Comparison of ENCODE assay signal across 9 cellular contexts in genomic region chr3:194046995-194047681, GRCh38.
A peak's percentile ranks its signal among the peaks of the same experiment; 100 is the strongest.
DNase-seq lines count a peak whose midpoint lies in the region; ATAC-seq and TF ChIP-seq lines count a peak whose summit lies in the region.
"Had no signal": no experiment of that assay in that cellular context is flagged by ENCODE, and none has a peak within 500 bp of the region (broad histone marks: within the 10 kb centered on the region; RNA-seq: fewer than 3 reads in every experiment).

No MANE protein-coding gene starts in this region.

- H3K27ac ChIP-seq in spleen = peak overlapping the region in 6 of 8 donors; percentile 35 to 78 (median 66)
- H3K27ac ChIP-seq in trophoblast cell (ENCODE audit: low read depth, low read length) = no peak overlapping the region

- peaks cover 6 to 20% (median 17%) of the 10 kb centered on the region in 6 donors for H3K4me1 ChIP-seq in spleen
- H3K4me1 ChIP-seq in trophoblast cell (ENCODE audit: control insufficient read depth in 1 of 2, insufficient read depth in 2 of 2, low read length in 2 of 2) = no peaks in the 10 kb centered on the region

- H4K8ac ChIP-seq in trophoblast cell (ENCODE audit: low read depth, low read length) = no peak overlapping the region

- no peak overlapping the region for H2BK120ac ChIP-seq in trophoblast cell (ENCODE audit: insufficient read depth, low read length, poor library complexity)

- H3K4me3 ChIP-seq in spleen (no peak overlapping the region), H7 (ENCODE audit: insufficient read depth, low read depth, low read length) (no peak overlapping the region), trophoblast cell (ENCODE audit: low read depth, low read length) (no peak overlapping the region)

- no peak overlapping the region for H3K14ac ChIP-seq in trophoblast cell (ENCODE audit: low read length)

- DNase-seq in NCI-H2107 (lab: John Stamatoyannopoulos, UW) (peak; percentile 64), head of caudate nucleus (peak; percentile 26 to 83 (median 64)), spleen (peak; percentile 86), cerebellum (ENCODE audit: low spot score) (no peak), H7 (no peak), trophoblast cell (no peak)
- DNase-seq: effector CD8-positive, alpha-beta T cell had no signal

- intact Hi-C loops in head of caudate nucleus (cut with DNase I) = no loop called here
- intact Hi-C loops in spleen (cut with DNase I; ENCODE audit: low total_unique reads) = no loop called here

- no peaks in the 10 kb centered on the region for H3K79me2 ChIP-seq in trophoblast cell (ENCODE audit: control insufficient read depth, insufficient read depth, low read length, poor library complexity)

- H3K18ac ChIP-seq in trophoblast cell (ENCODE audit: low read length) = no peak overlapping the region

- ATAC-seq in GM19395 (IDR thresholded peaks at IDR 0.05; ENCODE audit: unreplicated experiment) (peak; percentile 54), GM21825 (IDR thresholded peaks at IDR 0.05; ENCODE audit: unreplicated experiment) (no peak)

- 2 to 15% (median 9%) methylated on average over 4 of the region's 4 CpGs for WGBS in spleen, 5 donors
- WGBS in trophoblast cell (ENCODE audit: extremely low coverage, insufficient coverage, insufficient read length) = no CpG with 5 or more reads among the region's 4 CpGs

- no peaks in the 10 kb centered on the region for H3K36me3 ChIP-seq in spleen
- no peaks in the 10 kb centered on the region for H3K36me3 ChIP-seq in H7 (replicated peaks; ENCODE audit: control insufficient read depth, insufficient read depth, low read length)
- no peaks in the 10 kb centered on the region for H3K36me3 ChIP-seq in trophoblast cell (ENCODE audit: control insufficient read depth in 1 of 2, insufficient read depth in 2 of 2, low read length in 2 of 2)

- no peak overlapping the region for H3K9ac ChIP-seq in trophoblast cell (ENCODE audit: low read length)

- H3K27me3 ChIP-seq in spleen (replicated peaks in 1 of 7) (no peaks in the 10 kb centered on the region), H7 (ENCODE audit: control insufficient read depth, insufficient read depth, low read length) (no peaks in the 10 kb centered on the region), trophoblast cell (ENCODE audit: insufficient read depth, low read length) (peaks cover 2% of the 10 kb centered on the region)

- peaks cover 6 to 22% (median 17%) of the 10 kb centered on the region in 8 donors for H3K9me3 ChIP-seq in spleen
- H3K9me3 ChIP-seq in trophoblast cell (ENCODE audit: insufficient read depth, low read depth, low read length) = peaks cover 7% of the 10 kb centered on the region

- no peak overlapping the region for H4K12ac ChIP-seq in trophoblast cell (ENCODE audit: low read depth, low read length)

- H3K23ac ChIP-seq in trophoblast cell (ENCODE audit: low read length) = no peak overlapping the region

- no peaks in the 10 kb centered on the region for H3K79me1 ChIP-seq in trophoblast cell (ENCODE audit: low read length)

- TF ChIP-seq CTCF in spleen (IDR thresholded peaks at IDR 0.05 in 8 of 11, conservative IDR thresholded peaks at IDR 0.05 in 3 of 11) = no peak

- H3K4ac ChIP-seq in trophoblast cell (ENCODE audit: low read depth, low read length) = no peak overlapping the region

- no peak overlapping the region for H2AK5ac ChIP-seq in trophoblast cell (ENCODE audit: low read length)

- no peak overlapping the region for H2AFZ ChIP-seq in trophoblast cell (ENCODE audit: insufficient read depth, low read length, poor library complexity)

- TF ChIP-seq POLR2A in spleen (IDR thresholded peaks at IDR 0.05) = no peak

- H2BK12ac ChIP-seq in trophoblast cell (ENCODE audit: low read length) = no peak overlapping the region

- H2BK5ac ChIP-seq in trophoblast cell (ENCODE audit: low read depth, low read length, poor library complexity) = no peak overlapping the region

- H3K4me2 ChIP-seq in trophoblast cell (ENCODE audit: low read length) = no peak overlapping the region

- H4K91ac ChIP-seq in trophoblast cell (ENCODE audit: low read depth, low read length) = no peak overlapping the region

Comparison
In these comparisons a context has a peak if more than half of its experiments do, and no peak if none do; other contexts are left out.
1. DNase-seq: peak in NCI-H2107 (single experiment), head of caudate nucleus (42 of 42) and spleen (single experiment); none in cerebellum (single experiment), H7 (single experiment) and trophoblast cell (0 of 2).